Comparison of ENCODE assay signal across 23 cellular contexts in genomic region chr14:60563113-60563512, GRCh38. TPM values are rescaled to one million over a fixed set of nuclear protein-coding genes. Genes with fewer than 3 reads are reported as not detected.
DNase-seq lines count a peak whose midpoint lies in the region; ATAC-seq and TF ChIP-seq lines count a peak whose summit lies in the region.
"Had no signal": no experiment of that assay in that cellular context is flagged by ENCODE, and none has a peak within 500 bp of the region (broad histone marks: within the 10 kb centered on the region; RNA-seq: fewer than 3 reads in every experiment).

No MANE protein-coding gene starts in this region.

- 23 to 27% methylated on average over 2 of the region's 2 CpGs for WGBS in sigmoid colon, 2 donors

- H2AFZ ChIP-seq in fibroblast of lung (ENCODE audit: low read length) (no peak overlapping the region), Karpas-422 (ENCODE audit: low read length) (no peak overlapping the region)

- H3K27me3 Mint-ChIP-seq in osteocyte (ENCODE audit: unreplicated experiment) (no peaks in the 10 kb centered on the region), nephron progenitor cell (ENCODE audit: low read depth, poor library complexity) (no peaks in the 10 kb centered on the region)

- H3K4me1 Mint-ChIP-seq in osteocyte (ENCODE audit: unreplicated experiment) = peaks cover 46% of the 10 kb centered on the region
- H3K4me1 Mint-ChIP-seq in nephron progenitor cell = peaks cover 25% of the 10 kb centered on the region
- H3K4me1 Mint-ChIP-seq: activated T-helper 17 cell treated with anti-CD3 and anti-CD28 coated beads, Interleukin-2, amount 50 U/mL, for 72 hours; naive thymus-derived CD4-positive, alpha-beta T cell had no signal

- intact Hi-C loops in sigmoid colon (cut with DNase I) = loop anchor here (2.0 to 5.0 kb wide), 2 partner anchors 212 to 376 kb away; no protein-coding TSS in a partner anchor

- H3K9me3 ChIP-seq in fibroblast of lung (ENCODE audit: control insufficient read depth, insufficient read depth, low read depth, low read length) (no peaks in the 10 kb centered on the region), sigmoid colon (no peaks in the 10 kb centered on the region), Karpas-422 (ENCODE audit: low read length) (no peaks in the 10 kb centered on the region)
- H3K9me3 ChIP-seq: Peyer's patch, prostate gland had no signal

- no peak overlapping the region for H3K27ac ChIP-seq in fibroblast of lung (ENCODE audit: insufficient read depth, low read length)
- H3K27ac ChIP-seq in sigmoid colon = peak overlapping the region in 1 of 4 donors; percentile 20
- no peak overlapping the region for H3K27ac ChIP-seq in Karpas-422 (ENCODE audit: low read length)
- H3K27ac ChIP-seq: Peyer's patch, prostate gland, WERI-Rb-1 had no signal

- no peaks in the 10 kb centered on the region for H3K9me3 Mint-ChIP-seq in osteocyte (ENCODE audit: unreplicated experiment)
- H3K9me3 Mint-ChIP-seq in nephron progenitor cell = no peaks in the 10 kb centered on the region
- H3K9me3 Mint-ChIP-seq: activated T-helper 17 cell treated with anti-CD3 and anti-CD28 coated beads, Interleukin-2, amount 50 U/mL, for 72 hours; naive thymus-derived CD4-positive, alpha-beta T cell had no signal

- H3K9ac ChIP-seq in fibroblast of lung (ENCODE audit: insufficient read depth, low read length) (no peak overlapping the region), Karpas-422 (ENCODE audit: low read length) (no peak overlapping the region)

- H3K4me2 ChIP-seq in fibroblast of lung (ENCODE audit: extremely low read depth, insufficient read depth, low read length) = no peak overlapping the region
- H3K4me2 ChIP-seq in Karpas-422 (ENCODE audit: low read depth, low read length, poor library complexity, severe bottlenecking) = no peak overlapping the region

- TF ChIP-seq EP300 in sigmoid colon (IDR thresholded peaks at IDR 0.05) = no peak

- H3K27me3 ChIP-seq in fibroblast of lung (ENCODE audit: control insufficient read depth, insufficient read depth, low read length) (no peaks in the 10 kb centered on the region), sigmoid colon (no peaks in the 10 kb centered on the region), Karpas-422 (ENCODE audit: low read length) (no peaks in the 10 kb centered on the region)
- H3K27me3 ChIP-seq: Peyer's patch had no signal

- no peaks in the 10 kb centered on the region for H4K20me1 ChIP-seq in fibroblast of lung (ENCODE audit: control insufficient read depth, extremely low read depth, insufficient read depth, low read length)
- H4K20me1 ChIP-seq in Karpas-422 (ENCODE audit: insufficient read depth, low read depth, low read length) = no peaks in the 10 kb centered on the region

- ATAC-seq in stimulated activated naive CD8-positive, alpha-beta T cell treated with anti-CD3 and anti-CD28 coated beads, Interleukin-15, Interleukin-2, amounts not matched to agents 100 U/mL and 50 U/mL, for 24 hours = no peak
- ATAC-seq: activated CD8-positive, alpha-beta T cell treated with anti-CD3 and anti-CD28 coated beads, Interleukin-2, amount 10 ng/mL, durations not matched to agents 7 days and 5 days; activated T-helper 17 cell treated with anti-CD3 and anti-CD28 coated beads, Interleukin-2, amount 50 U/mL, for 72 hours; naive thymus-derived CD4-positive, alpha-beta T cell had no signal

- no peaks in the 10 kb centered on the region for H3K36me3 ChIP-seq in fibroblast of lung (ENCODE audit: control insufficient read depth, insufficient read depth, low read length)
- no peaks in the 10 kb centered on the region for H3K36me3 ChIP-seq in sigmoid colon
- no peaks in the 10 kb centered on the region for H3K36me3 ChIP-seq in Karpas-422 (ENCODE audit: insufficient read depth, low read length)
- H3K36me3 ChIP-seq: Peyer's patch, prostate gland, WERI-Rb-1 had no signal

- H3K27ac Mint-ChIP-seq in osteocyte (ENCODE audit: unreplicated experiment) (peak overlapping the region; percentile 83), nephron progenitor cell (no peak overlapping the region)
- H3K27ac Mint-ChIP-seq: activated CD8-positive, alpha-beta T cell treated with anti-CD3 and anti-CD28 coated beads, Interleukin-2, amount 10 ng/mL, durations not matched to agents 7 days and 5 days; activated T-helper 17 cell treated with anti-CD3 and anti-CD28 coated beads, Interleukin-2, amount 50 U/mL, for 72 hours; naive thymus-derived CD4-positive, alpha-beta T cell had no signal

- no peak for TF ChIP-seq POLR2A in sigmoid colon (IDR thresholded peaks at IDR 0.05)

- H3K4me3 Mint-ChIP-seq in osteocyte (ENCODE audit: unreplicated experiment) = no peak overlapping the region
- no peak overlapping the region for H3K4me3 Mint-ChIP-seq in nephron progenitor cell
- H3K4me3 Mint-ChIP-seq: activated CD8-positive, alpha-beta T cell treated with anti-CD3 and anti-CD28 coated beads, Interleukin-2, amount 10 ng/mL, durations not matched to agents 7 days and 5 days; activated T-helper 17 cell treated with anti-CD3 and anti-CD28 coated beads, Interleukin-2, amount 50 U/mL, for 72 hours; naive thymus-derived CD4-positive, alpha-beta T cell had no signal

- H3K36me3 Mint-ChIP-seq in osteocyte (ENCODE audit: unreplicated experiment) (peaks cover 3% of the 10 kb centered on the region), nephron progenitor cell (ENCODE audit: low read depth) (no peaks in the 10 kb centered on the region)
- H3K36me3 Mint-ChIP-seq: naive thymus-derived CD4-positive, alpha-beta T cell had no signal

- TF ChIP-seq CTCF in fibroblast of lung (conservative IDR thresholded peaks at IDR 0.05 in 1 of 2, IDR thresholded peaks at IDR 0.05 in 1 of 2; ENCODE audit: low read depth in 1 of 2, low read length in 2 of 2) = no peak
- no peak for TF ChIP-seq CTCF in osteocyte (IDR thresholded peaks at IDR 0.05)
- TF ChIP-seq CTCF in sigmoid colon (IDR thresholded peaks at IDR 0.05) = no peak
- TF ChIP-seq CTCF in nephron progenitor cell (IDR thresholded peaks at IDR 0.05) = no peak

- no peaks in the 10 kb centered on the region for H3K9me2 ChIP-seq in Karpas-422 (replicated peaks; ENCODE audit: insufficient read depth, low read length)

- H3K4me3 ChIP-seq in fibroblast of lung (replicated peaks in 1 of 4; ENCODE audit: control extremely low read depth in 1 of 4, insufficient read depth in 1 of 4, low read depth in 3 of 4, low read length in 4 of 4) (no peak overlapping the region), sigmoid colon (no peak overlapping the region), Karpas-422 (ENCODE audit: low read length) (no peak overlapping the region)
- H3K4me3 ChIP-seq: Peyer's patch, prostate gland had no signal

- no peaks in the 10 kb centered on the region for H3K4me1 ChIP-seq in fibroblast of lung (ENCODE audit: control insufficient read depth, extremely low read depth, insufficient read depth, low read length)
- H3K4me1 ChIP-seq in sigmoid colon = peaks cover 0 to 5% (median 0%) of the 10 kb centered on the region in 4 donors
- peaks cover 48% of the 10 kb centered on the region for H3K4me1 ChIP-seq in Karpas-422 (ENCODE audit: low read length)
- H3K4me1 ChIP-seq: Peyer's patch, prostate gland had no signal

- H3K79me2 ChIP-seq in fibroblast of lung (ENCODE audit: control insufficient read depth, insufficient read depth, low read length) = no peaks in the 10 kb centered on the region
- H3K79me2 ChIP-seq in Karpas-422 (ENCODE audit: low read length) = no peaks in the 10 kb centered on the region

- DNase-seq in AG20443 (ENCODE audit: low spot score) (peak; percentile 50), M059J (ENCODE audit: low read depth) (peak; percentile 4), fibroblast of lung (ENCODE audit: low read depth in 2 of 2) (peak; percentile 69 to 88), osteocyte (ENCODE audit: extremely low spot score, unreplicated experiment) (no peak), sigmoid colon (no peak), Karpas-422 (no peak), nephron progenitor cell (no peak)
- no peak for DNase-seq in stimulated activated naive CD8-positive, alpha-beta T cell treated with anti-CD3 and anti-CD28 coated beads, Interleukin-15, Interleukin-2, amounts not matched to agents 100 U/mL and 50 U/mL, for 24 hours
- DNase-seq: activated CD8-positive, alpha-beta T cell treated with anti-CD3 and anti-CD28 coated beads, Interleukin-2, amount 10 ng/mL, durations not matched to agents 7 days and 5 days; amygdala; dermis blood vessel endothelial cell; erythroblast; naive thymus-derived CD4-positive, alpha-beta T cell; NCI-H2107; NCI-H748 treated with DMSO at 0.1 percent for 48 hours; Peyer's patch; stimulated activated CD4-positive, alpha-beta T cell treated with anti-CD3 and anti-CD28 coated beads, Interleukin-1b, Interleukin-23, amount 100 ng/mL, for 48 hours; WERI-Rb-1 had no signal

RNA-seq across cellular contexts. Expression of gene SIX6, which starts 54.2 kb away (rescaled TPM):
- not detected in 2 replicates for total RNA-seq in M059J (2014; rRNA removed; shearing (Covaris generic))
- total RNA-seq in fibroblast of lung = not detected in 2 replicates
- not detected in 2 replicates for polyA plus RNA-seq in fibroblast of lung
- not detected in 2 replicates for polyA plus RNA-seq in fibroblast of lung (2012)
- polyA minus RNA-seq in fibroblast of lung (ENCODE audit: low replicate concordance) = not detected in 2 replicates
- not detected in 2 replicates for total RNA-seq in osteocyte
- not detected for total RNA-seq in sigmoid colon
- polyA plus RNA-seq in sigmoid colon = not detected
- total RNA-seq in Karpas-422 (2014; rRNA removed; shearing (Covaris generic); ENCODE audit: low replicate concordance) = not detected in 2 replicates
- total RNA-seq: activated CD8-positive, alpha-beta T cell treated with anti-CD3 and anti-CD28 coated beads, Interleukin-2, amount 10 ng/mL, durations not matched to agents 7 days and 5 days; activated T-helper 17 cell treated with anti-CD3 and anti-CD28 coated beads, Interleukin-2, amount 50 U/mL, for 72 hours; dermis blood vessel endothelial cell; H1; liver; naive thymus-derived CD4-positive, alpha-beta T cell; Peyer's patch; temporal lobe had no signal
- polyA plus RNA-seq: liver; naive thymus-derived CD4-positive, alpha-beta T cell had no signal

Comparison
In these comparisons a context has a peak if more than half of its experiments do, and no peak if none do; other contexts are left out.
1. DNase-seq: peak in AG20443 (single experiment), M059J (single experiment) and fibroblast of lung (2 of 2); none in osteocyte (single experiment), sigmoid colon (single experiment), stimulated activated naive CD8-positive, alpha-beta T cell treated with anti-CD3 and anti-CD28 coated beads, Interleukin-15, Interleukin-2, amounts not matched to agents 100 U/mL and 50 U/mL, for 24 hours (single experiment), Karpas-422 (single experiment) and nephron progenitor cell (single experiment).